ENCODE assay signal across 24 cellular contexts in genomic region chr15:94421711-94422110, GRCh38.
"Had no signal": no experiment of that assay in that cellular context is flagged by ENCODE, and none has a peak within 500 bp of the region (broad histone marks: within the 10 kb centered on the region; RNA-seq: fewer than 3 reads in every experiment).

No MANE protein-coding gene starts in this region.

- ATAC-seq: activated CD8-positive, alpha-beta T cell treated with anti-CD3 and anti-CD28 coated beads for 36 hours; activated naive CD4-positive, alpha-beta T cell treated with anti-CD3 and anti-CD28 coated beads, Interleukin-2, amount 50 U/mL, for 72 hours; effector memory CD8-positive, alpha-beta T cell; heart left ventricle; left lung; right cardiac atrium; stimulated activated naive B cell treated with anti-CD40 and anti-IgM and Interleukin-4, amounts not matched to agents 10 μg/mL and 1 μg/mL and 100 μg/mL, for 72 hours had no signal

- DNase-seq: activated CD4-positive, alpha-beta T cell treated with anti-CD3 and anti-CD28 coated beads, Interleukin-2, amount 50 U/mL, for 1 hour; activated CD4-positive, CD25-positive, alpha-beta regulatory T cell treated with anti-CD3 and anti-CD28 coated beads, Interleukin-2, amount 50 U/mL, for 72 hours; activated CD8-positive, alpha-beta T cell treated with anti-CD3 and anti-CD28 coated beads for 36 hours; activated naive CD4-positive, alpha-beta T cell; activated T-cell treated with anti-CD3 and anti-CD28 coated beads, Interleukin-2, amount 50 U/mL, for 48 hours; anterior cingulate cortex; brain microvascular endothelial cell; cortex of kidney; effector memory CD8-positive, alpha-beta T cell; foreskin fibroblast; heart left ventricle; hypothalamus; left lung; occipital lobe; right cardiac atrium; stimulated activated CD4-positive, alpha-beta T cell treated with anti-CD3 and anti-CD28 coated beads, Interleukin-15, amount 100 ng/mL, for 24 hours; stimulated activated CD4-positive, alpha-beta T cell treated with anti-CD3 and anti-CD28 coated beads, Interleukin-2, amount 100 ng/mL, for 24 hours; stimulated activated naive B cell treated with anti-CD40 and anti-IgM and Interleukin-4, amounts not matched to agents 10 μg/mL and 1 μg/mL and 100 μg/mL, for 72 hours; stomach; T-helper 2 cell; thyroid gland; upper lobe of left lung had no signal

- H3K27me3 Mint-ChIP-seq: activated CD8-positive, alpha-beta T cell treated with anti-CD3 and anti-CD28 coated beads for 36 hours; effector memory CD8-positive, alpha-beta T cell; stimulated activated naive B cell treated with anti-CD40 and anti-IgM and Interleukin-4, amounts not matched to agents 10 μg/mL and 1 μg/mL and 100 μg/mL, for 72 hours had no signal

- H3K27ac Mint-ChIP-seq: activated CD8-positive, alpha-beta T cell treated with anti-CD3 and anti-CD28 coated beads for 36 hours; activated naive CD4-positive, alpha-beta T cell treated with anti-CD3 and anti-CD28 coated beads, Interleukin-2, amount 50 U/mL, for 72 hours; stimulated activated naive B cell treated with anti-CD40 and anti-IgM and Interleukin-4, amounts not matched to agents 10 μg/mL and 1 μg/mL and 100 μg/mL, for 72 hours had no signal

- H3K4me3 Mint-ChIP-seq: activated CD8-positive, alpha-beta T cell treated with anti-CD3 and anti-CD28 coated beads for 36 hours; effector memory CD8-positive, alpha-beta T cell; neural crest cell; stimulated activated naive B cell treated with anti-CD40 and anti-IgM and Interleukin-4, amounts not matched to agents 10 μg/mL and 1 μg/mL and 100 μg/mL, for 72 hours had no signal

- H3K9me3 Mint-ChIP-seq: activated CD8-positive, alpha-beta T cell treated with anti-CD3 and anti-CD28 coated beads for 36 hours; effector memory CD8-positive, alpha-beta T cell; stimulated activated naive B cell treated with anti-CD40 and anti-IgM and Interleukin-4, amounts not matched to agents 10 μg/mL and 1 μg/mL and 100 μg/mL, for 72 hours had no signal
